24 cellular contexts compared by ENCODE assay signal in the genomic region with DNA sequence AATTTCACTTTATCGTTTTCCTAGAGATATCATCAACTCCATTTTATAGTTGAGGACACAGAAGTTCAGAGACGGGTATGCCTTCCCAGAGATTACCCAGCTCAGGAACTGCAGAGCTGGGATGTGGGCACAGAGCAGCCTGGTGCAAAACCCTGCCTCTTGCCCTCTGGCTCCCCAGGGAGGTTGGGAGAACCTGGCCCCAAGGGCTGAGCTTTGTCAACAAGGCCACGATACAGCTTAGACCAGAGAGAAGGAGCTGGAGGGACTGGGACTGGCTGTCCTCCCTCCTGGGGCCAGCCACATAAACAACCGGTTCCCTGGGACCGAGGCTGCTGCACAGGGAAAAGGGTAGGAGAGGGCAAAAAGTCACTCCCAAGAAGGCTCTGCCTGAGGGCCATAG.
"Had no signal": no experiment of that assay in that cellular context is flagged by ENCODE, and none has a peak within 500 bp of the region (broad histone marks: within the 10 kb centered on the region; RNA-seq: fewer than 3 reads in every experiment).

No MANE protein-coding gene starts in this region.

- H3K4me3 ChIP-seq: mucosa of descending colon, suprapubic skin had no signal

- H3K4me3 Mint-ChIP-seq: activated B cell treated with CpG ODN at 0.5 μM for 24 hours; activated CD4-positive, alpha-beta memory T cell treated with anti-CD3 and anti-CD28 coated beads, Interleukin-2, amount 10 ng/mL, durations not matched to agents 7 days and 5 days; activated CD8-positive, alpha-beta memory T cell treated with anti-CD3 and anti-CD28 coated beads, Interleukin-2, amount 10 ng/mL, durations not matched to agents 7 days and 5 days; activated naive CD8-positive, alpha-beta T cell treated with anti-CD3 and anti-CD28 coated beads for 36 hours; central memory CD8-positive, alpha-beta T cell; memory B cell; type B pancreatic cell had no signal

- H3K36me3 Mint-ChIP-seq: activated CD8-positive, alpha-beta memory T cell treated with anti-CD3 and anti-CD28 coated beads, Interleukin-2, amount 10 ng/mL, durations not matched to agents 7 days and 5 days; activated naive CD8-positive, alpha-beta T cell treated with anti-CD3 and anti-CD28 coated beads for 36 hours; memory B cell; naive B cell; type B pancreatic cell had no signal

- DNase-seq: activated B cell treated with CpG ODN at 0.5 μM for 24 hours; activated CD4-positive, alpha-beta memory T cell treated with anti-CD3 and anti-CD28 coated beads, Interleukin-2, amount 10 ng/mL, durations not matched to agents 7 days and 5 days; activated CD4-positive, alpha-beta T cell treated with anti-CD3 and anti-CD28 coated beads for 48 hours; activated CD8-positive, alpha-beta memory T cell treated with anti-CD3 and anti-CD28 coated beads, Interleukin-2, amount 10 ng/mL, durations not matched to agents 7 days and 5 days; activated naive CD4-positive, alpha-beta T cell; activated naive CD8-positive, alpha-beta T cell treated with anti-CD3 and anti-CD28 coated beads for 36 hours; amygdala; cortex of kidney; effector memory CD4-positive, alpha-beta T cell; mucosa of descending colon; naive B cell; posterior cingulate gyrus; retina; stimulated activated CD4-positive, alpha-beta T cell treated with anti-CD3 and anti-CD28 coated beads, Interleukin-1b, Interleukin-23, amount 100 ng/mL, for 48 hours; stimulated activated CD8-positive, alpha-beta memory T cell treated with anti-CD3 and anti-CD28 coated beads, Interleukin-4, amount 100 ng/mL, for 48 hours; stimulated activated naive CD4-positive, alpha-beta T cell treated with Interleukin-2 at 50 U/mL for 16 hours; T-helper 1 cell; T-helper 9 cell had no signal

- H3K27me3 Mint-ChIP-seq: activated B cell treated with CpG ODN at 0.5 μM for 24 hours; activated CD8-positive, alpha-beta memory T cell treated with anti-CD3 and anti-CD28 coated beads, Interleukin-2, amount 10 ng/mL, durations not matched to agents 7 days and 5 days; activated naive CD8-positive, alpha-beta T cell treated with anti-CD3 and anti-CD28 coated beads for 36 hours; central memory CD8-positive, alpha-beta T cell; memory B cell; naive B cell had no signal

- H3K27ac Mint-ChIP-seq: activated B cell treated with CpG ODN at 0.5 μM for 24 hours; activated CD4-positive, alpha-beta memory T cell treated with anti-CD3 and anti-CD28 coated beads, Interleukin-2, amount 10 ng/mL, durations not matched to agents 7 days and 5 days; activated CD8-positive, alpha-beta memory T cell treated with anti-CD3 and anti-CD28 coated beads, Interleukin-2, amount 10 ng/mL, durations not matched to agents 7 days and 5 days; activated naive CD8-positive, alpha-beta T cell treated with anti-CD3 and anti-CD28 coated beads for 36 hours; memory B cell; type B pancreatic cell had no signal

- H3K9me3 ChIP-seq: mucosa of descending colon, neutrophil, suprapubic skin had no signal

- H3K9me3 Mint-ChIP-seq: activated B cell treated with CpG ODN at 0.5 μM for 24 hours; activated CD4-positive, alpha-beta memory T cell treated with anti-CD3 and anti-CD28 coated beads, Interleukin-2, amount 10 ng/mL, durations not matched to agents 7 days and 5 days; activated naive CD8-positive, alpha-beta T cell treated with anti-CD3 and anti-CD28 coated beads for 36 hours; brain; central memory CD8-positive, alpha-beta T cell; memory B cell; naive B cell; type B pancreatic cell had no signal

- ATAC-seq: activated CD8-positive, alpha-beta memory T cell treated with anti-CD3 and anti-CD28 coated beads, Interleukin-2, amount 10 ng/mL, durations not matched to agents 7 days and 5 days; mucosa of descending colon had no signal

- H3K27me3 ChIP-seq: suprapubic skin had no signal

- H3K27ac ChIP-seq: neutrophil, suprapubic skin had no signal

- H3K36me3 ChIP-seq: neutrophil, suprapubic skin had no signal
